1 cellular context compared by ENCODE assay signal in genomic region chr5:129904667-129905466, GRCh38.
TF ChIP-seq lines count a peak whose summit lies in the region.

No MANE protein-coding gene starts in this region.

TF ChIP-seq in H1, 55 proteins besides CTCF, POLR2A, EP300 and RAD21:
- no peak for TF ChIP-seq GABPA (IDR thresholded peaks at IDR 0.05; ENCODE audit: borderline replicate concordance, insufficient read depth, low read length)
- TF ChIP-seq SRF (IDR thresholded peaks at IDR 0.05; ENCODE audit: low read depth, low read length) = no peak
- TF ChIP-seq USF2 (IDR thresholded peaks at IDR 0.05; ENCODE audit: low read length) = no peak
- no peak for TF ChIP-seq CHD1 (IDR thresholded peaks at IDR 0.05; ENCODE audit: low read depth, low read length)
- TF ChIP-seq RNF2 (IDR thresholded peaks at IDR 0.05; ENCODE audit: borderline replicate concordance, low read depth, low read length, missing control alignments, poor library complexity, severe bottlenecking) = no peak
- peak; percentile 78 for TF ChIP-seq E2F6 (IDR thresholded peaks at IDR 0.05)
- no peak for TF ChIP-seq RXRA (IDR thresholded peaks at IDR 0.05; ENCODE audit: insufficient read depth, low read depth, low read length)
- no peak for TF ChIP-seq PHF8 (conservative IDR thresholded peaks at IDR 0.05; ENCODE audit: low read depth, low read length)
- TF ChIP-seq SAP30 (IDR thresholded peaks at IDR 0.05; ENCODE audit: insufficient read depth, insufficient replicate concordance, low read length) = no peak
- TF ChIP-seq SP2 (IDR thresholded peaks at IDR 0.05; ENCODE audit: low read length) = no peak
- no peak for TF ChIP-seq JUND (IDR thresholded peaks at IDR 0.05; ENCODE audit: low read length)
- TF ChIP-seq KDM4A (IDR thresholded peaks at IDR 0.05; ENCODE audit: low read depth, low read length, severe bottlenecking) = no peak
- no peak for TF ChIP-seq TCF12 (IDR thresholded peaks at IDR 0.05; ENCODE audit: low read depth, low read length)
- no peak for TF ChIP-seq SIN3A (conservative IDR thresholded peaks at IDR 0.05 in 1 of 2, IDR thresholded peaks at IDR 0.05 in 1 of 2; ENCODE audit: low read depth in 1 of 2, low read length in 2 of 2)
- no peak for TF ChIP-seq CHD7 (IDR thresholded peaks at IDR 0.05; ENCODE audit: insufficient replicate concordance, low read length)
- no peak for TF ChIP-seq ATF2 (IDR thresholded peaks at IDR 0.05; ENCODE audit: low read length)
- TF ChIP-seq ASH2L (IDR thresholded peaks at IDR 0.05; ENCODE audit: low read length) = peak; percentile 30
- no peak; the same call in 1 of the 2 replicates for TF ChIP-seq RBBP5 (IDR thresholded peaks at IDR 0.05; ENCODE audit: borderline replicate concordance, low read depth, low read length)
- no peak for TF ChIP-seq BCL11A (IDR thresholded peaks at IDR 0.05; ENCODE audit: low read depth in 2 of 2, low read length in 2 of 2)
- TF ChIP-seq BRCA1 (IDR thresholded peaks at IDR 0.05; ENCODE audit: low read depth, low read length) = no peak
- TF ChIP-seq CEBPB (IDR thresholded peaks at IDR 0.05; ENCODE audit: low read depth, low read length) = no peak
- no peak for TF ChIP-seq POU5F1 (IDR thresholded peaks at IDR 0.05; ENCODE audit: low read depth, low read length)
- TF ChIP-seq ZNF274 (IDR thresholded peaks at IDR 0.05; ENCODE audit: borderline replicate concordance, extremely low read depth, low read length) = no peak
- peak; percentile 47; the same call in 1 of the 2 replicates for TF ChIP-seq SUZ12 (IDR thresholded peaks at IDR 0.05; ENCODE audit: low read length)
- no peak for TF ChIP-seq TAF7 (optimal IDR thresholded peaks at IDR 0.05; ENCODE audit: borderline replicate concordance, low read depth, low read length)
- TF ChIP-seq CREB1 (IDR thresholded peaks at IDR 0.05) = no peak
- no peak for TF ChIP-seq POLR2AphosphoS5 (IDR thresholded peaks at IDR 0.05; ENCODE audit: low read depth, low read length)
- no peak for TF ChIP-seq CBX8 (IDR thresholded peaks at IDR 0.05; ENCODE audit: borderline replicate concordance, low read depth, low read length)
- TF ChIP-seq CTBP2 (IDR thresholded peaks at IDR 0.05; ENCODE audit: borderline replicate concordance, insufficient read depth, insufficient read length, low read length) = peak; percentile 53
- no peak for TF ChIP-seq BACH1 (IDR thresholded peaks at IDR 0.05; ENCODE audit: low read length)
- no peak for TF ChIP-seq NRF1 (IDR thresholded peaks at IDR 0.05; ENCODE audit: low read depth, low read length)
- no peak for TF ChIP-seq SIRT6 (IDR thresholded peaks at IDR 0.05; ENCODE audit: low read length)
- no peak for TF ChIP-seq TAF1 (IDR thresholded peaks at IDR 0.05; ENCODE audit: low read depth, low read length)
- no peak for TF ChIP-seq ATF3 (IDR thresholded peaks at IDR 0.05; ENCODE audit: insufficient read depth, low read depth, low read length)
- TF ChIP-seq RFX5 (IDR thresholded peaks at IDR 0.05; ENCODE audit: borderline replicate concordance, low read depth, low read length) = no peak
- TF ChIP-seq, protein P1, sequence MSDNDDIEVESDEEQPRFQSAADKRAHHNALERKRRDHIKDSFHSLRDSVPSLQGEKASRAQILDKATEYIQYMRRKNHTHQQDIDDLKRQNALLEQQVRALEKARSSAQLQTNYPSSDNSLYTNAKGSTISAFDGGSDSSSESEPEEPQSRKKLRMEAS (IDR thresholded peaks at IDR 0.05) = peak; percentile 79
- no peak for TF ChIP-seq MAFK (IDR thresholded peaks at IDR 0.05; ENCODE audit: low read depth, low read length)
- no peak for TF ChIP-seq HDAC2 (IDR thresholded peaks at IDR 0.05; ENCODE audit: borderline replicate concordance in 1 of 2, low read depth in 2 of 2, low read length in 2 of 2)
- TF ChIP-seq SP4 (IDR thresholded peaks at IDR 0.05; ENCODE audit: low read length) = no peak
